In genomic region chr1:29762635-29763034, GRCh38 we compare ENCODE assay signal across 16 cellular contexts.
DNase-seq lines count a peak whose midpoint lies in the region; ATAC-seq and TF ChIP-seq lines count a peak whose summit lies in the region.
"Had no signal": no experiment of that assay in that cellular context is flagged by ENCODE, and none has a peak within 500 bp of the region (broad histone marks: within the 10 kb centered on the region; RNA-seq: fewer than 3 reads in every experiment).

No MANE protein-coding gene starts in this region.

- no peak for ATAC-seq in right cardiac atrium
- ATAC-seq in sciatic nerve = no peak
- ATAC-seq: A549; CD8-positive, alpha-beta T cell had no signal

- H3K4me1 ChIP-seq in right atrium auricular region (no peaks in the 10 kb centered on the region), right cardiac atrium (ENCODE audit: control insufficient read depth, insufficient read depth, low read length) (no peaks in the 10 kb centered on the region)
- H3K4me1 ChIP-seq: A549, BE2C had no signal

- intact Hi-C loops in right cardiac atrium (cut with DNase I) = no loop called here
- intact Hi-C loops in sciatic nerve (cut with DNase I) = no loop called here

- H3K27me3 ChIP-seq in right atrium auricular region = no peaks in the 10 kb centered on the region
- H3K27me3 ChIP-seq in right cardiac atrium (ENCODE audit: control insufficient read depth, insufficient read depth) = no peaks in the 10 kb centered on the region
- H3K27me3 ChIP-seq: BE2C had no signal

- H3K27ac ChIP-seq in right atrium auricular region (no peak overlapping the region), right cardiac atrium (ENCODE audit: low read length) (no peak overlapping the region)
- H3K27ac ChIP-seq: A549, C4-2B, GM23248, HL-60 had no signal

- H3K9me3 ChIP-seq in right atrium auricular region = peaks cover 0 to 10% of the 10 kb centered on the region in 2 donors
- H3K9me3 ChIP-seq in right cardiac atrium (ENCODE audit: control insufficient read depth, low read length) = no peaks in the 10 kb centered on the region
- H3K9me3 ChIP-seq: A549, BE2C had no signal

- H3K4me3 ChIP-seq in right atrium auricular region (no peak overlapping the region), right cardiac atrium (ENCODE audit: low read length) (no peak overlapping the region)
- H3K4me3 ChIP-seq: A549, GM23248 had no signal

- DNase-seq in right atrium auricular region (ENCODE audit: low spot score) (peak; percentile 30), right cardiac atrium (no peak), ecto neural progenitor cell (ENCODE audit: low spot score) (peak; percentile 19), sciatic nerve (ENCODE audit: low spot score) (peak; percentile 4), NCI-H1417 treated with DMSO at 0.1 percent for 48 hours (lab: John Stamatoyannopoulos, UW) (no peak), NCI-H2171 treated with DMSO at 0.1 percent for 48 hours (lab: John Stamatoyannopoulos, UW) (no peak)
- DNase-seq: BE2C; CD8-positive, alpha-beta T cell; COR-L47; DMS153; DMS79 treated with DMSO at 0.1 percent for 48 hours; EL; GM23248 had no signal

- H3K36me3 ChIP-seq in right atrium auricular region = no peaks in the 10 kb centered on the region
- H3K36me3 ChIP-seq: BE2C had no signal

- 82% methylated on average over 3 of the region's 3 CpGs for WGBS in right cardiac atrium

- TF ChIP-seq CTCF in right atrium auricular region (IDR thresholded peaks at IDR 0.05) = no peak

Comparison
In these comparisons a context has a peak if more than half of its experiments do, and no peak if none do; other contexts are left out.
1. DNase-seq: peak in right atrium auricular region (single experiment), ecto neural progenitor cell (single experiment) and sciatic nerve (single experiment); none in right cardiac atrium (0 of 3), NCI-H1417 treated with DMSO at 0.1 percent for 48 hours (single experiment) and NCI-H2171 treated with DMSO at 0.1 percent for 48 hours (single experiment).